Comparison of ENCODE assay signal across 24 cellular contexts in the genomic region with DNA sequence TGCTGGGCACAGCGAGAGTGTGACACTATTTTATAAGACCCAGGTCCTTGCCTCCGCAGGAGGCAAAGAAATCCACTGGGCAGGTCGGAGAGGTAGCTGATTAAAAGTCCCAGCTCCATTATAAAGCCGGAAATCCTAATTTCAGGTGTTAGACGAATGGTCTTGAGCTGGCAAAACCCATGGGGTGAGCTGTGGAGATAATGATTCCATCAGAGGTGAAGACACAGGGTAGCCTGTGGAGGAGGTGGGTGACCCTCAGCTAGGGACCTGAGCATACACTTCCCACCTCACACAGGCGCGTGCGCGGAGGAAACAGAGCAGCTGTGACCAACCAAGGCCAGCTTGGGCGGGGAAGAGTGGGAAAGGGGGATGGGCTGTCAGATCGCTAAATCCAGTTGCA.
DNase-seq lines count a peak whose midpoint lies in the region; ATAC-seq and TF ChIP-seq lines count a peak whose summit lies in the region.
"Had no signal": no experiment of that assay in that cellular context is flagged by ENCODE, and none has a peak within 500 bp of the region (broad histone marks: within the 10 kb centered on the region; RNA-seq: fewer than 3 reads in every experiment).

No MANE protein-coding gene starts in this region.

- ATAC-seq in CD4-positive, alpha-beta T cell (ENCODE audit: poor library complexity): no peak
- ATAC-seq in WTC11: peak; percentile 48
- ATAC-seq in PC-3: no peak
- ATAC-seq: heart right ventricle, HepG2, left lobe of liver, psoas muscle had no signal

- no peaks in the 10 kb centered on the region for H3F3A ChIP-seq in PC-3 (ENCODE audit: low read length, unreplicated experiment)

- no peaks in the 10 kb centered on the region for H3K27me3 Mint-ChIP-seq in T-helper 2 cell treated with Interferon-gamma antibody and Interleukin-4, amounts not matched to agents 5 μg/mL and 100 μg/mL, for 36 hours (ENCODE audit: low read depth)
- H3K27me3 Mint-ChIP-seq in CD4-positive, alpha-beta T cell: no peaks in the 10 kb centered on the region
- no peaks in the 10 kb centered on the region for H3K27me3 Mint-ChIP-seq in WTC11 (ENCODE audit: low read depth)
- H3K27me3 Mint-ChIP-seq in nephron progenitor cell (ENCODE audit: low read depth, poor library complexity): peaks cover 2% of the 10 kb centered on the region

- H3K4me1 Mint-ChIP-seq in T-helper 2 cell treated with Interferon-gamma antibody and Interleukin-4, amounts not matched to agents 5 μg/mL and 100 μg/mL, for 36 hours (ENCODE audit: low read depth): peaks cover 42% of the 10 kb centered on the region
- peaks cover 38% of the 10 kb centered on the region for H3K4me1 Mint-ChIP-seq in CD4-positive, alpha-beta T cell (ENCODE audit: low read depth)
- H3K4me1 Mint-ChIP-seq in WTC11 (peaks cover 43% of the 10 kb centered on the region), nephron progenitor cell (peaks cover 65% of the 10 kb centered on the region)
- H3K4me1 Mint-ChIP-seq: mesothelial cell of epicardium had no signal

- BruUV-seq in PC-3 (replicated peaks; lab: Mats Ljungman, UMichigan): no TSS peak

- H4K20me1 ChIP-seq in PC-3 (ENCODE audit: low read length): no peaks in the 10 kb centered on the region

- H3K27ac ChIP-seq in CD4-positive, alpha-beta T cell (ENCODE audit: low read depth, low read length): no peak overlapping the region
- no peak overlapping the region for H3K27ac ChIP-seq in PC-3 (ENCODE audit: low read length)
- H3K27ac ChIP-seq: cardiac muscle cell, heart right ventricle, psoas muscle, stomach had no signal

- no peak for TF ChIP-seq CTCF in CD4-positive, alpha-beta T cell (IDR thresholded peaks at IDR 0.05)
- TF ChIP-seq CTCF in WTC11 (IDR thresholded peaks at IDR 0.05) (no peak), nephron progenitor cell (IDR thresholded peaks at IDR 0.05) (no peak), PC-3 (conservative IDR thresholded peaks at IDR 0.05; ENCODE audit: low read depth, low read length) (no peak)

- H3K79me2 ChIP-seq in PC-3 (ENCODE audit: low read length): no peaks in the 10 kb centered on the region

- intact Hi-C loops in CD4-positive, alpha-beta T cell (cut with DNase I, micrococcal nuclease): no loop called here
- intact Hi-C loops in PC-3 (cut with micrococcal nuclease): no loop called here

- POLR2A ChIA-PET in CD4-positive, alpha-beta T cell (lab: Charles Lee): interaction anchor here (0.8 kb wide), 1 partner anchor 81 kb away, joined by 4 read pairs; no protein-coding TSS in a partner anchor
- POLR2A ChIA-PET in WTC11 (lab: Charles Lee) (no interaction called here), PC-3 (lab: Charles Lee; ENCODE audit: unreplicated experiment) (no interaction called here)

- no peak overlapping the region for H3K4me3 ChIP-seq in PC-3 (ENCODE audit: low read length)
- H3K4me3 ChIP-seq: cardiac muscle cell, heart right ventricle, psoas muscle, stomach had no signal

- CTCF ChIA-PET in CD4-positive, alpha-beta T cell (lab: Charles Lee): interaction anchor here (1.3 kb wide), 1 partner anchor 9 kb away, joined by 3 read pairs; no protein-coding TSS in a partner anchor
- CTCF ChIA-PET in WTC11 (lab: Charles Lee) (no interaction called here), PC-3 (lab: Charles Lee) (no interaction called here)

- no peak for DNase-seq in T-helper 2 cell treated with Interferon-gamma antibody and Interleukin-4, amounts not matched to agents 5 μg/mL and 100 μg/mL, for 36 hours (ENCODE audit: low spot score)
- DNase-seq in T-helper 2 cell: no peak
- DNase-seq in CD4-positive, alpha-beta T cell: no peak
- no peak for DNase-seq in WTC11 (ENCODE audit: low spot score)
- no peak for DNase-seq in nephron progenitor cell
- DNase-seq in PC-3: no peak
- DNase-seq in NCI-H146 (lab: John Stamatoyannopoulos, UW): no peak
- no peak for DNase-seq in stimulated activated naive CD4-positive, alpha-beta T cell treated with Interleukin-2 at 50 U/mL for 16 hours (lab: John Stamatoyannopoulos, UW)
- DNase-seq: 8988T; activated CD4-positive, alpha-beta T cell treated with anti-CD3 and anti-CD28 coated beads, Interleukin-2, amount 50 U/mL, for 4 hours; amygdala; Calu3; dermis blood vessel endothelial cell; heart right ventricle; NCI-H1417; NCI-H524 treated with DMSO at 0.1 percent for 48 hours; psoas muscle; stomach had no signal

- H3K9me2 ChIP-seq in PC-3 (replicated peaks; ENCODE audit: low read length): no peaks in the 10 kb centered on the region

- H2AFZ ChIP-seq in PC-3 (ENCODE audit: low read length): no peak overlapping the region

- H3K27ac Mint-ChIP-seq in T-helper 2 cell treated with Interferon-gamma antibody and Interleukin-4, amounts not matched to agents 5 μg/mL and 100 μg/mL, for 36 hours: peak overlapping the region; percentile 44
- peak overlapping the region; percentile 21 for H3K27ac Mint-ChIP-seq in CD4-positive, alpha-beta T cell
- H3K27ac Mint-ChIP-seq in WTC11: no peak overlapping the region
- peak overlapping the region; percentile 64 for H3K27ac Mint-ChIP-seq in nephron progenitor cell
- H3K27ac Mint-ChIP-seq: mesothelial cell of epicardium, type B pancreatic cell had no signal

- H3K9me3 ChIP-seq in CD4-positive, alpha-beta T cell (ENCODE audit: control insufficient read depth, low read length): no peaks in the 10 kb centered on the region
- H3K9me3 ChIP-seq in PC-3 (ENCODE audit: low read length): no peaks in the 10 kb centered on the region
- H3K9me3 ChIP-seq: heart right ventricle, psoas muscle, stomach had no signal

- H3K36me3 Mint-ChIP-seq in T-helper 2 cell treated with Interferon-gamma antibody and Interleukin-4, amounts not matched to agents 5 μg/mL and 100 μg/mL, for 36 hours (ENCODE audit: low read depth): no peaks in the 10 kb centered on the region
- H3K36me3 Mint-ChIP-seq in CD4-positive, alpha-beta T cell (ENCODE audit: low read depth): no peaks in the 10 kb centered on the region
- no peaks in the 10 kb centered on the region for H3K36me3 Mint-ChIP-seq in WTC11
- H3K36me3 Mint-ChIP-seq in nephron progenitor cell (ENCODE audit: low read depth): no peaks in the 10 kb centered on the region
- H3K36me3 Mint-ChIP-seq: mesothelial cell of epicardium, type B pancreatic cell had no signal

- no peaks in the 10 kb centered on the region for H3K27me3 ChIP-seq in CD4-positive, alpha-beta T cell (ENCODE audit: control insufficient read depth, insufficient read depth, low read length)
- H3K27me3 ChIP-seq in PC-3 (ENCODE audit: low read length): peaks cover 58% of the 10 kb centered on the region
- H3K27me3 ChIP-seq: cardiac muscle cell, stomach had no signal

- H3K4me1 ChIP-seq in PC-3 (ENCODE audit: insufficient read depth, low read length): no peaks in the 10 kb centered on the region
- H3K4me1 ChIP-seq: psoas muscle had no signal

- H3K9me3 Mint-ChIP-seq in T-helper 2 cell treated with Interferon-gamma antibody and Interleukin-4, amounts not matched to agents 5 μg/mL and 100 μg/mL, for 36 hours: peaks cover 3% of the 10 kb centered on the region
- H3K9me3 Mint-ChIP-seq in CD4-positive, alpha-beta T cell: no peaks in the 10 kb centered on the region
- H3K9me3 Mint-ChIP-seq in WTC11 (peaks cover 3% of the 10 kb centered on the region; the same call in 1 of the 2 replicates), nephron progenitor cell (peaks cover 6% of the 10 kb centered on the region)
- H3K9me3 Mint-ChIP-seq: mesothelial cell of epicardium, neural crest cell had no signal

- no peak overlapping the region for H3K4me3 Mint-ChIP-seq in T-helper 2 cell treated with Interferon-gamma antibody and Interleukin-4, amounts not matched to agents 5 μg/mL and 100 μg/mL, for 36 hours
- H3K4me3 Mint-ChIP-seq in CD4-positive, alpha-beta T cell: no peak overlapping the region
- H3K4me3 Mint-ChIP-seq in WTC11: no peak overlapping the region
- peak overlapping the region; percentile 2 for H3K4me3 Mint-ChIP-seq in nephron progenitor cell
- H3K4me3 Mint-ChIP-seq: mesothelial cell of epicardium, neural crest cell, type B pancreatic cell had no signal

- H3K36me3 ChIP-seq in PC-3 (ENCODE audit: low read depth, low read length): no peaks in the 10 kb centered on the region
- H3K36me3 ChIP-seq: cardiac muscle cell, heart right ventricle, stomach had no signal

- H3K9ac ChIP-seq in PC-3 (ENCODE audit: low read length): no peak overlapping the region

- no peak overlapping the region for H3K4me2 ChIP-seq in PC-3 (ENCODE audit: low read length)

TF ChIP-seq in WTC11, 78 proteins besides CTCF, POLR2A, EP300 and RAD21 (continues in another document):
- TF ChIP-seq, protein P1, sequence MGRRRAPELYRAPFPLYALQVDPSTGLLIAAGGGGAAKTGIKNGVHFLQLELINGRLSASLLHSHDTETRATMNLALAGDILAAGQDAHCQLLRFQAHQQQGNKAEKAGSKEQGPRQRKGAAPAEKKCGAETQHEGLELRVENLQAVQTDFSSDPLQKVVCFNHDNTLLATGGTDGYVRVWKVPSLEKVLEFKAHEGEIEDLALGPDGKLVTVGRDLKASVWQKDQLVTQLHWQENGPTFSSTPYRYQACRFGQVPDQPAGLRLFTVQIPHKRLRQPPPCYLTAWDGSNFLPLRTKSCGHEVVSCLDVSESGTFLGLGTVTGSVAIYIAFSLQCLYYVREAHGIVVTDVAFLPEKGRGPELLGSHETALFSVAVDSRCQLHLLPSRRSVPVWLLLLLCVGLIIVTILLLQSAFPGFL (CRISPR knock-in tag; IDR thresholded peaks at IDR 0.05; ENCODE audit: borderline replicate concordance): no peak
- TF ChIP-seq ZNF232 (CRISPR knock-in tag; IDR thresholded peaks at IDR 0.05): no peak
- no peak for TF ChIP-seq NFYB (CRISPR knock-in tag; conservative IDR thresholded peaks at IDR 0.05; ENCODE audit: low read depth)
